27 cellular contexts compared by ENCODE assay signal in the genomic region with DNA sequence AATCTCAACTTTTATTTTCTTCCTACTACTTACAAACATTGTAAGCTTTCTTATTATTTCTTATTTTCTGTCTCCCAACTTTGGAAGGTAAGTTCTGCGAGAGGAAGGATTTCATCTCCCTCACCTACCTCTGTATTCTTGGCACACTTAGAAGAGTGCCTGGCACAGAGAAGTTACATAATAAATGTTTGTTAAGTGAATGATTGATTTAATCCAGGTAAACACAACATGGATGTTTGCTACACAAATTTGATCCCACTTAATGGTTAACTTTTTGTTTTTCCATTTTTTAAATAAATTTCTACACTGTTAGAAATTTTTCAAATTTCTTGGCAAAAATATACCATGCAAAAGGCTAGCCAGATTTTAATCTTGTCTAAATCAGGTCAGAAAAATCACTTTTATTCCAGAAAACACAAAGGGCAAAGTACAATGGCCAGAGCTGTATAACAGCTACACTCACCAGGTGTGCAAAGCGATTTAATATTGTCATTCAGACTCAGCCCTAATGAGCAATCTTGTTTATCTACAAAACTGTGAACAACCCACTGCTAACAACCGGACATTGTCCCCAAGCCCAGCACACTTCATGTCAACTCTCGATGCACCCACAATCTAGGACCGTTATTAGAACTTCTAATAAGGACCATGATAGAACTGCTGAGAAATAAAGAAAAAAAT.
DNase-seq lines count a peak whose midpoint lies in the region; ATAC-seq, FAIRE-seq and TF ChIP-seq lines count a peak whose summit lies in the region.
"Had no signal": no experiment of that assay in that cellular context is flagged by ENCODE, and none has a peak within 500 bp of the region (broad histone marks: within the 10 kb centered on the region; RNA-seq: fewer than 3 reads in every experiment).

No MANE protein-coding gene starts in this region.

- H3K27ac ChIP-seq in SK-N-SH (ENCODE audit: low read depth in 2 of 2, low read length in 1 of 2) (no peak overlapping the region), endothelial cell of umbilical vein (ENCODE audit: insufficient read depth, low read depth, low read length) (no peak overlapping the region), right lobe of liver (peak overlapping the region in 2 of 3 donors; percentile 46 to 52)
- H3K27ac ChIP-seq: A549; BLaER1 treated with 17β-estradiol and CSF1 and Interleukin-3, amounts not matched to agents 10 nM and 100 nM; RWPE1 had no signal

- no peak overlapping the region for H3K4me3 Mint-ChIP-seq in natural killer cell
- H3K4me3 Mint-ChIP-seq: CD4-positive, alpha-beta T cell; HFFc6 had no signal

- no peaks in the 10 kb centered on the region for H3K9me2 ChIP-seq in SK-N-SH

- no peaks in the 10 kb centered on the region for H3K9me3 Mint-ChIP-seq in natural killer cell
- H3K9me3 Mint-ChIP-seq: CD4-positive, alpha-beta T cell; HFFc6 had no signal

- no peak for TF ChIP-seq POLR2A in endothelial cell of umbilical vein (IDR thresholded peaks at IDR 0.05; ENCODE audit: low read depth, low read length)
- TF ChIP-seq POLR2A in right lobe of liver (IDR thresholded peaks at IDR 0.05): no peak

- no peaks in the 10 kb centered on the region for H3F3A ChIP-seq in SK-N-SH (replicated peaks; ENCODE audit: insufficient read depth)

- no peaks in the 10 kb centered on the region for H4K20me1 ChIP-seq in SK-N-SH (ENCODE audit: insufficient read depth)
- no peaks in the 10 kb centered on the region for H4K20me1 ChIP-seq in endothelial cell of umbilical vein (replicated peaks; ENCODE audit: control insufficient read depth, extremely low read depth, insufficient read depth, low read length)
- H4K20me1 ChIP-seq: BLaER1 treated with 17β-estradiol and CSF1 and Interleukin-3, amounts not matched to agents 10 nM and 100 nM had no signal

- CTCF ChIA-PET in SK-N-SH (lab: Yijun Ruan, JAX): no interaction called here
- CTCF ChIA-PET in endothelial cell of umbilical vein (lab: Charles Lee): interaction anchor here (1.4 kb wide), 1 partner anchor 16 kb away, joined by 4 read pairs; no protein-coding TSS in a partner anchor

- dilution Hi-C loops in endothelial cell of umbilical vein (cut with MboI; ENCODE audit: extremely low pct_ligation_motif_present, low sequenced_read_pairs): no loop called here

- TF ChIP-seq CTCF in SK-N-SH (IDR thresholded peaks at IDR 0.05) (no peak), endothelial cell of umbilical vein (IDR thresholded peaks at IDR 0.05; ENCODE audit: extremely low read depth in 1 of 2, insufficient read depth in 1 of 2, low read depth in 1 of 2, low read length in 2 of 2) (no peak), right lobe of liver (IDR thresholded peaks at IDR 0.05) (no peak), natural killer cell (IDR thresholded peaks at IDR 0.05) (no peak)

- no peaks in the 10 kb centered on the region for H3K36me3 ChIP-seq in SK-N-SH (replicated peaks in 1 of 2; ENCODE audit: control insufficient read depth in 1 of 2, insufficient read depth in 2 of 2, low read length in 1 of 2)
- H3K36me3 ChIP-seq in endothelial cell of umbilical vein (ENCODE audit: control insufficient read depth in 2 of 2, extremely low read depth in 1 of 2, insufficient read depth in 2 of 2, low read length in 2 of 2): no peaks in the 10 kb centered on the region
- no peaks in the 10 kb centered on the region for H3K36me3 ChIP-seq in right lobe of liver
- H3K36me3 ChIP-seq: BLaER1 treated with 17β-estradiol and CSF1 and Interleukin-3, amounts not matched to agents 10 nM and 100 nM; HAP-1 had no signal

- H3K4me3 ChIP-seq in SK-N-SH (ENCODE audit: low read depth in 2 of 2, low read length in 1 of 2): no peak overlapping the region
- no peak overlapping the region for H3K4me3 ChIP-seq in endothelial cell of umbilical vein (replicated peaks in 1 of 3; ENCODE audit: insufficient read depth in 1 of 3, low read depth in 1 of 3, low read length in 3 of 3)
- no peak overlapping the region for H3K4me3 ChIP-seq in right lobe of liver
- H3K4me3 ChIP-seq: A549; BLaER1 treated with 17β-estradiol and CSF1 and Interleukin-3, amounts not matched to agents 10 nM and 100 nM; HAP-1 had no signal

- no peaks in the 10 kb centered on the region for H3K79me2 ChIP-seq in SK-N-SH (ENCODE audit: insufficient read depth)
- H3K79me2 ChIP-seq in endothelial cell of umbilical vein (ENCODE audit: control insufficient read depth, insufficient read depth, low read length): no peaks in the 10 kb centered on the region

- H3K9ac ChIP-seq in SK-N-SH (no peak overlapping the region), endothelial cell of umbilical vein (replicated peaks; ENCODE audit: extremely low read depth, insufficient read depth, low read length) (no peak overlapping the region)
- H3K9ac ChIP-seq: BLaER1 treated with 17β-estradiol and CSF1 and Interleukin-3, amounts not matched to agents 10 nM and 100 nM had no signal

- no peaks in the 10 kb centered on the region for H3K4me1 Mint-ChIP-seq in natural killer cell

- POLR2A ChIA-PET in SK-N-SH (lab: Yijun Ruan, JAX): no interaction called here
- POLR2A ChIA-PET in endothelial cell of umbilical vein (lab: Charles Lee): no interaction called here

- H3K4me1 ChIP-seq in SK-N-SH (ENCODE audit: control insufficient read depth in 1 of 2, insufficient read depth in 2 of 2, low read depth in 1 of 2, low read length in 1 of 2): peaks cover 0 to 2% of the 10 kb centered on the region in 2 experiments; a peak in 1 of 4 replicates
- no peaks in the 10 kb centered on the region for H3K4me1 ChIP-seq in endothelial cell of umbilical vein (ENCODE audit: control insufficient read depth, extremely low read depth, insufficient read depth, low read length)
- H3K4me1 ChIP-seq in right lobe of liver: peaks cover 0 to 21% (median 2%) of the 10 kb centered on the region in 4 donors
- H3K4me1 ChIP-seq: A549; BLaER1 treated with 17β-estradiol and CSF1 and Interleukin-3, amounts not matched to agents 10 nM and 100 nM had no signal

- no peaks in the 10 kb centered on the region for H3K9me3 ChIP-seq in SK-N-SH
- no peaks in the 10 kb centered on the region for H3K9me3 ChIP-seq in endothelial cell of umbilical vein (replicated peaks; ENCODE audit: control insufficient read depth, insufficient read depth, low read length)
- no peaks in the 10 kb centered on the region for H3K9me3 ChIP-seq in right lobe of liver
- H3K9me3 ChIP-seq: A549, HAP-1 had no signal

- no peak for TF ChIP-seq RAD21 in SK-N-SH (IDR thresholded peaks at IDR 0.05; ENCODE audit: low read length)

- peak; percentile 8 for FAIRE-seq in endothelial cell of umbilical vein (lab: Jason Lieb, UNC)
- FAIRE-seq: A549, GM12891 had no signal

- peaks cover 3 to 10% of the 10 kb centered on the region in 2 donors for H3K27me3 Mint-ChIP-seq in natural killer cell (ENCODE audit: low read depth in 2 of 2)

- no peak for ATAC-seq in SK-N-SH treated with all-trans-retinoic acid at 6 μM for 48 hours
- peak; percentile 77 to 85 (median 80) for ATAC-seq in right lobe of liver
- no peak for ATAC-seq in natural killer cell
- ATAC-seq: A549, Panc1 had no signal

- no peak for TF ChIP-seq EP300 in SK-N-SH (IDR thresholded peaks at IDR 0.05; ENCODE audit: borderline replicate concordance in 1 of 2, low read depth in 1 of 2, low read length in 1 of 2)

- H3K4me2 ChIP-seq in SK-N-SH (no peak overlapping the region), endothelial cell of umbilical vein (ENCODE audit: insufficient read depth, low read length) (no peak overlapping the region)
- H3K4me2 ChIP-seq: A549; BLaER1 treated with 17β-estradiol and CSF1 and Interleukin-3, amounts not matched to agents 10 nM and 100 nM had no signal

- 85% methylated on average over 5 of the region's 5 CpGs for WGBS in SK-N-SH (ENCODE audit: low lambda C conversion rate)
- 32% methylated on average over 5 of the region's 5 CpGs for WGBS in right lobe of liver (ENCODE audit: insufficient coverage, low coverage, low lambda C conversion rate, missing lambda C conversion rate)

- DNase-seq in SK-N-SH (no peak), endothelial cell of umbilical vein (ENCODE audit: low read depth, low spot score) (no peak), right lobe of liver (no peak), natural killer cell (no peak), NCI-H345 treated with DMSO at 0.1 percent for 48 hours (lab: John Stamatoyannopoulos, UW; ENCODE audit: unreplicated experiment) (no peak), DMS153 treated with DMSO at 0.1 percent for 48 hours (lab: John Stamatoyannopoulos, UW; ENCODE audit: unreplicated experiment) (no peak)
- no peak for DNase-seq in NK-92 treated with Interleukin-12 subunit alpha and Interleukin-12 subunit beta, amount 100 ng/mL, for 24 hours (lab: John Stamatoyannopoulos, UW)
- DNase-seq: AML-193; CD4-positive, alpha-beta T cell; DMS79 treated with DMSO at 0.1 percent for 48 hours; GF-D8; GOT3; HFFc6; NCI-H1048; NCI-H1417 treated with DMSO at 0.1 percent for 48 hours; NCI-H1694 treated with DMSO at 0.1 percent for 48 hours; NCI-H2227 treated with DMSO at 0.1 percent for 48 hours; NCI-H510A; SHP77; SW 1271 had no signal

- intact Hi-C loops in endothelial cell of umbilical vein (cut with micrococcal nuclease) (no loop called here), right lobe of liver (cut with DNase I) (loop anchor here in 1 of 2 donors (10.0 kb wide), 1 partner anchor 84 kb away; no protein-coding TSS in a partner anchor), natural killer cell (cut with micrococcal nuclease) (no loop called here)

- H3K27me3 ChIP-seq in SK-N-SH (ENCODE audit: insufficient read depth) (no peaks in the 10 kb centered on the region), endothelial cell of umbilical vein (ENCODE audit: control insufficient read depth in 2 of 2, insufficient read depth in 2 of 2, low read length in 2 of 2) (no peaks in the 10 kb centered on the region), right lobe of liver (no peaks in the 10 kb centered on the region)
- H3K27me3 ChIP-seq: BLaER1 treated with 17β-estradiol and CSF1 and Interleukin-3, amounts not matched to agents 10 nM and 100 nM had no signal

- no peak overlapping the region for H3K27ac Mint-ChIP-seq in natural killer cell
- H3K27ac Mint-ChIP-seq: CD4-positive, alpha-beta T cell; HFFc6 had no signal

- no peaks in the 10 kb centered on the region for H3K9me1 ChIP-seq in endothelial cell of umbilical vein (replicated peaks; ENCODE audit: control insufficient read depth, extremely low read depth, insufficient read depth, low read length)

- no peaks in the 10 kb centered on the region for H3K36me3 Mint-ChIP-seq in natural killer cell

- H2AFZ ChIP-seq in SK-N-SH (ENCODE audit: low read depth) (0 out of 2 replicates have a peak overlapping the region, but pooled peaks have one; percentile 36), endothelial cell of umbilical vein (ENCODE audit: low read depth, low read length) (no peak overlapping the region)

- no TSS peak for BruUV-seq in endothelial cell of umbilical vein (replicated peaks; lab: Mats Ljungman, UMichigan)

TF ChIP-seq in SK-N-SH treated with all-trans-retinoic acid at 6 μM for 48 hours, 23 proteins besides CTCF, POLR2A, EP300 and RAD21 (continues in another document):
- TF ChIP-seq RARB (CRISPR knock-in tag; IDR thresholded peaks at IDR 0.05): no peak

TF ChIP-seq in endothelial cell of umbilical vein, 7 proteins besides CTCF, POLR2A, EP300 and RAD21 (continues in another document):
- no peak for TF ChIP-seq POLR2AphosphoS5 (IDR thresholded peaks at IDR 0.05; ENCODE audit: insufficient read depth, low read depth, low read length)

Comparison
In these comparisons a context has a peak if more than half of its experiments do, and no peak if none do; other contexts are left out.
1. H3K27ac ChIP-seq: peak in right lobe of liver (2 of 3); none in SK-N-SH (0 of 2) and endothelial cell of umbilical vein (single experiment).
2. ATAC-seq: peak in right lobe of liver (4 of 4); none in SK-N-SH treated with all-trans-retinoic acid at 6 μM for 48 hours (single experiment) and natural killer cell (0 of 3).